ENCODE assay signal across 2 cellular contexts in the genomic region with DNA sequence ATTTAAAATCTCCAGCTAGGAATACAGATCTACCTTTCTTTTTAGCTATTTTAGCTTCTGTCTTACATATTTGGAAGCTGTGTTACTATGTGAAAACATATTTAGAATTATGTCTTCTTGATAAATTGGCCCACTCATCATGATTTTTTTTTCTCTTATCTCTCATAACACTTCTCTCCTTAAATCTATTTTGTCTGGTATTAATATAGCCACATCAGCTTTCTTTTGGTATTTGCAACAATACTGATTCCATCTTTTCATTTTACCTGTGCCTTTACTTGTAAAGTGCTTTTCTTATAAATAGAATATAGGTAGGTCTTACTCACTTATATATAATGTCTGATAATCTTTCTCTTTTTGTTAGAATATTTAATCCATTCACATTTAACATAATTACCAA.
TF ChIP-seq lines count a peak whose summit lies in the region.

No MANE protein-coding gene starts in this region.

TF ChIP-seq in GM23338, 12 proteins besides CTCF, POLR2A, EP300 and RAD21 (continues in another document):
- TF ChIP-seq CREB1 (CRISPR knock-in tag; IDR thresholded peaks at IDR 0.05; ENCODE audit: low read depth), result no peak
- no peak for TF ChIP-seq ZNF114 (CRISPR knock-in tag; IDR thresholded peaks at IDR 0.05)
- TF ChIP-seq POLR2AphosphoS5 (IDR thresholded peaks at IDR 0.05; ENCODE audit: low read depth), result no peak
- no peak for TF ChIP-seq REST (IDR thresholded peaks at IDR 0.05; ENCODE audit: unreplicated experiment)
- TF ChIP-seq, protein P1, sequence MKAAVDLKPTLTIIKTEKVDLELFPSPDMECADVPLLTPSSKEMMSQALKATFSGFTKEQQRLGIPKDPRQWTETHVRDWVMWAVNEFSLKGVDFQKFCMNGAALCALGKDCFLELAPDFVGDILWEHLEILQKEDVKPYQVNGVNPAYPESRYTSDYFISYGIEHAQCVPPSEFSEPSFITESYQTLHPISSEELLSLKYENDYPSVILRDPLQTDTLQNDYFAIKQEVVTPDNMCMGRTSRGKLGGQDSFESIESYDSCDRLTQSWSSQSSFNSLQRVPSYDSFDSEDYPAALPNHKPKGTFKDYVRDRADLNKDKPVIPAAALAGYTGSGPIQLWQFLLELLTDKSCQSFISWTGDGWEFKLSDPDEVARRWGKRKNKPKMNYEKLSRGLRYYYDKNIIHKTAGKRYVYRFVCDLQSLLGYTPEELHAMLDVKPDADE (IDR thresholded peaks at IDR 0.05), result no peak
- no peak for TF ChIP-seq NANOG (IDR thresholded peaks at IDR 0.05; ENCODE audit: borderline replicate concordance)
- TF ChIP-seq ZNF331 (CRISPR knock-in tag; IDR thresholded peaks at IDR 0.05; ENCODE audit: low read depth), result no peak
- no peak for TF ChIP-seq JUNB (IDR thresholded peaks at IDR 0.05; ENCODE audit: unreplicated experiment)
- TF ChIP-seq, protein P2, sequence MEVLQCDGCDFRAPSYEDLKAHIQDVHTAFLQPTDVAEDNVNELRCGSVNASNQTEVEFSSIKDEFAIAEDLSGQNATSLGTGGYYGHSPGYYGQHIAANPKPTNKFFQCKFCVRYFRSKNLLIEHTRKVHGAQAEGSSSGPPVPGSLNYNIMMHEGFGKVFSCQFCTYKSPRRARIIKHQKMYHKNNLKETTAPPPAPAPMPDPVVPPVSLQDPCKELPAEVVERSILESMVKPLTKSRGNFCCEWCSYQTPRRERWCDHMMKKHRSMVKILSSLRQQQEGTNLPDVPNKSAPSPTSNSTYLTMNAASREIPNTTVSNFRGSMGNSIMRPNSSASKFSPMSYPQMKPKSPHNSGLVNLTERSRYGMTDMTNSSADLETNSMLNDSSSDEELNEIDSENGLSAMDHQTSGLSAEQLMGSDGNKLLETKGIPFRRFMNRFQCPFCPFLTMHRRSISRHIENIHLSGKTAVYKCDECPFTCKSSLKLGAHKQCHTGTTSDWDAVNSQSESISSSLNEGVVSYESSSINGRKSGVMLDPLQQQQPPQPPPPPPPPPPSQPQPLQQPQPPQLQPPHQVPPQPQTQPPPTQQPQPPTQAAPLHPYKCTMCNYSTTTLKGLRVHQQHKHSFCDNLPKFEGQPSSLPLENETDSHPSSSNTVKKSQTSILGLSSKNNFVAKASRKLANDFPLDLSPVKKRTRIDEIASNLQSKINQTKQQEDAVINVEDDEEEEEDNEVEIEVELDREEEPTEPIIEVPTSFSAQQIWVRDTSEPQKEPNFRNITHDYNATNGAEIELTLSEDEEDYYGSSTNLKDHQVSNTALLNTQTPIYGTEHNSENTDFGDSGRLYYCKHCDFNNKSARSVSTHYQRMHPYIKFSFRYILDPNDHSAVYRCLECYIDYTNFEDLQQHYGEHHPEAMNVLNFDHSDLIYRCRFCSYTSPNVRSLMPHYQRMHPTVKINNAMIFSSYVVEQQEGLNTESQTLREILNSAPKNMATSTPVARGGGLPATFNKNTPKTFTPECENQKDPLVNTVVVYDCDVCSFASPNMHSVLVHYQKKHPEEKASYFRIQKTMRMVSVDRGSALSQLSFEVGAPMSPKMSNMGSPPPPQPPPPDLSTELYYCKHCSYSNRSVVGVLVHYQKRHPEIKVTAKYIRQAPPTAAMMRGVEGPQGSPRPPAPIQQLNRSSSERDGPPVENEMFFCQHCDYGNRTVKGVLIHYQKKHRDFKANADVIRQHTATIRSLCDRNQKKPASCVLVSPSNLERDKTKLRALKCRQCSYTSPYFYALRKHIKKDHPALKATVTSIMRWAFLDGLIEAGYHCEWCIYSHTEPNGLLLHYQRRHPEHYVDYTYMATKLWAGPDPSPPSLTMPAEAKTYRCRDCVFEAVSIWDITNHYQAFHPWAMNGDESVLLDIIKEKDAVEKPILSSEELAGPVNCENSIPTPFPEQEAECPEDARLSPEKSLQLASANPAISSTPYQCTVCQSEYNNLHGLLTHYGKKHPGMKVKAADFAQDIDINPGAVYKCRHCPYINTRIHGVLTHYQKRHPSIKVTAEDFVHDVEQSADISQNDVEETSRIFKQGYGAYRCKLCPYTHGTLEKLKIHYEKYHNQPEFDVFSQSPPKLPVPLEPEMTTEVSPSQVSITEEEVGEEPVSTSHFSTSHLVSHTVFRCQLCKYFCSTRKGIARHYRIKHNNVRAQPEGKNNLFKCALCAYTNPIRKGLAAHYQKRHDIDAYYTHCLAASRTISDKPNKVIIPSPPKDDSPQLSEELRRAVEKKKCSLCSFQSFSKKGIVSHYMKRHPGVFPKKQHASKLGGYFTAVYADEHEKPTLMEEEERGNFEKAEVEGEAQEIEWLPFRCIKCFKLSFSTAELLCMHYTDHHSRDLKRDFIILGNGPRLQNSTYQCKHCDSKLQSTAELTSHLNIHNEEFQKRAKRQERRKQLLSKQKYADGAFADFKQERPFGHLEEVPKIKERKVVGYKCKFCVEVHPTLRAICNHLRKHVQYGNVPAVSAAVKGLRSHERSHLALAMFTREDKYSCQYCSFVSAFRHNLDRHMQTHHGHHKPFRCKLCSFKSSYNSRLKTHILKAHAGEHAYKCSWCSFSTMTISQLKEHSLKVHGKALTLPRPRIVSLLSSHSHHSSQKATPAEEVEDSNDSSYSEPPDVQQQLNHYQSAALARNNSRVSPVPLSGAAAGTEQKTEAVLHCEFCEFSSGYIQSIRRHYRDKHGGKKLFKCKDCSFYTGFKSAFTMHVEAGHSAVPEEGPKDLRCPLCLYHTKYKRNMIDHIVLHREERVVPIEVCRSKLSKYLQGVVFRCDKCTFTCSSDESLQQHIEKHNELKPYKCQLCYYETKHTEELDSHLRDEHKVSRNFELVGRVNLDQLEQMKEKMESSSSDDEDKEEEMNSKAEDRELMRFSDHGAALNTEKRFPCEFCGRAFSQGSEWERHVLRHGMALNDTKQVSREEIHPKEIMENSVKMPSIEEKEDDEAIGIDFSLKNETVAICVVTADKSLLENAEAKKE (CRISPR knock-in tag; IDR thresholded peaks at IDR 0.05), result no peak
- TF ChIP-seq STAT1 (IDR thresholded peaks at IDR 0.05; ENCODE audit: unreplicated experiment), result no peak

TF ChIP-seq in K562, 482 proteins besides CTCF, POLR2A, EP300 and RAD21:
- peak; percentile 35; the same call in 1 of the 2 replicates for TF ChIP-seq MAFG (tag; conservative IDR thresholded peaks at IDR 0.05)
- peak; percentile 84 for TF ChIP-seq ZNF316 (IDR thresholded peaks at IDR 0.05)
- peak; percentile 59; the same call in 1 of the 2 replicates for TF ChIP-seq C11orf30 (IDR thresholded peaks at IDR 0.05; ENCODE audit: low read depth)
- TF ChIP-seq ZNF778 (CRISPR knock-in tag; IDR thresholded peaks at IDR 0.05), result no peak
TF ChIP-seq in K562: peak in this region for 3.
